In the genomic region with DNA sequence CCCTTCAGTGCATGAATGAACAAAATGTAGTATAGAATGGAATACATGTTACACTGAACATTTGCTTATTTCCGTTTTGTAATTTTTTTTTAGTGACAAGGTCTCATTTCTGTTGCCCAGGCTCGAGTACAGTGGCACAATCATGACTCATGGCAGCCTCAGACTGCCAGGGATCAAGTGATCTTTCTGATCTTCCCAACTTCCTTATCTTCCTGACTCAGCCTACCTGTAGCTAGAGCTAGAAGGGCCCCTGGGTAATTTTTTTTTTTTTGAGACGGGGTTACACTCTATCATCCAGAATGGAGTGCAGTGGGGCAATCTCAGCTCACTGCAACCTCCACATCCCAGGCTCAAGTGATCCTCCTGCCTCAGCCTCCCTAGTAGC, we compare ENCODE assay signal across 1 cellular context.
TF ChIP-seq lines count a peak whose summit lies in the region.

No MANE protein-coding gene starts in this region.

TF ChIP-seq in GM23338, 12 proteins besides CTCF, POLR2A, EP300 and RAD21 (continued from another document):
- TF ChIP-seq, protein P1, sequence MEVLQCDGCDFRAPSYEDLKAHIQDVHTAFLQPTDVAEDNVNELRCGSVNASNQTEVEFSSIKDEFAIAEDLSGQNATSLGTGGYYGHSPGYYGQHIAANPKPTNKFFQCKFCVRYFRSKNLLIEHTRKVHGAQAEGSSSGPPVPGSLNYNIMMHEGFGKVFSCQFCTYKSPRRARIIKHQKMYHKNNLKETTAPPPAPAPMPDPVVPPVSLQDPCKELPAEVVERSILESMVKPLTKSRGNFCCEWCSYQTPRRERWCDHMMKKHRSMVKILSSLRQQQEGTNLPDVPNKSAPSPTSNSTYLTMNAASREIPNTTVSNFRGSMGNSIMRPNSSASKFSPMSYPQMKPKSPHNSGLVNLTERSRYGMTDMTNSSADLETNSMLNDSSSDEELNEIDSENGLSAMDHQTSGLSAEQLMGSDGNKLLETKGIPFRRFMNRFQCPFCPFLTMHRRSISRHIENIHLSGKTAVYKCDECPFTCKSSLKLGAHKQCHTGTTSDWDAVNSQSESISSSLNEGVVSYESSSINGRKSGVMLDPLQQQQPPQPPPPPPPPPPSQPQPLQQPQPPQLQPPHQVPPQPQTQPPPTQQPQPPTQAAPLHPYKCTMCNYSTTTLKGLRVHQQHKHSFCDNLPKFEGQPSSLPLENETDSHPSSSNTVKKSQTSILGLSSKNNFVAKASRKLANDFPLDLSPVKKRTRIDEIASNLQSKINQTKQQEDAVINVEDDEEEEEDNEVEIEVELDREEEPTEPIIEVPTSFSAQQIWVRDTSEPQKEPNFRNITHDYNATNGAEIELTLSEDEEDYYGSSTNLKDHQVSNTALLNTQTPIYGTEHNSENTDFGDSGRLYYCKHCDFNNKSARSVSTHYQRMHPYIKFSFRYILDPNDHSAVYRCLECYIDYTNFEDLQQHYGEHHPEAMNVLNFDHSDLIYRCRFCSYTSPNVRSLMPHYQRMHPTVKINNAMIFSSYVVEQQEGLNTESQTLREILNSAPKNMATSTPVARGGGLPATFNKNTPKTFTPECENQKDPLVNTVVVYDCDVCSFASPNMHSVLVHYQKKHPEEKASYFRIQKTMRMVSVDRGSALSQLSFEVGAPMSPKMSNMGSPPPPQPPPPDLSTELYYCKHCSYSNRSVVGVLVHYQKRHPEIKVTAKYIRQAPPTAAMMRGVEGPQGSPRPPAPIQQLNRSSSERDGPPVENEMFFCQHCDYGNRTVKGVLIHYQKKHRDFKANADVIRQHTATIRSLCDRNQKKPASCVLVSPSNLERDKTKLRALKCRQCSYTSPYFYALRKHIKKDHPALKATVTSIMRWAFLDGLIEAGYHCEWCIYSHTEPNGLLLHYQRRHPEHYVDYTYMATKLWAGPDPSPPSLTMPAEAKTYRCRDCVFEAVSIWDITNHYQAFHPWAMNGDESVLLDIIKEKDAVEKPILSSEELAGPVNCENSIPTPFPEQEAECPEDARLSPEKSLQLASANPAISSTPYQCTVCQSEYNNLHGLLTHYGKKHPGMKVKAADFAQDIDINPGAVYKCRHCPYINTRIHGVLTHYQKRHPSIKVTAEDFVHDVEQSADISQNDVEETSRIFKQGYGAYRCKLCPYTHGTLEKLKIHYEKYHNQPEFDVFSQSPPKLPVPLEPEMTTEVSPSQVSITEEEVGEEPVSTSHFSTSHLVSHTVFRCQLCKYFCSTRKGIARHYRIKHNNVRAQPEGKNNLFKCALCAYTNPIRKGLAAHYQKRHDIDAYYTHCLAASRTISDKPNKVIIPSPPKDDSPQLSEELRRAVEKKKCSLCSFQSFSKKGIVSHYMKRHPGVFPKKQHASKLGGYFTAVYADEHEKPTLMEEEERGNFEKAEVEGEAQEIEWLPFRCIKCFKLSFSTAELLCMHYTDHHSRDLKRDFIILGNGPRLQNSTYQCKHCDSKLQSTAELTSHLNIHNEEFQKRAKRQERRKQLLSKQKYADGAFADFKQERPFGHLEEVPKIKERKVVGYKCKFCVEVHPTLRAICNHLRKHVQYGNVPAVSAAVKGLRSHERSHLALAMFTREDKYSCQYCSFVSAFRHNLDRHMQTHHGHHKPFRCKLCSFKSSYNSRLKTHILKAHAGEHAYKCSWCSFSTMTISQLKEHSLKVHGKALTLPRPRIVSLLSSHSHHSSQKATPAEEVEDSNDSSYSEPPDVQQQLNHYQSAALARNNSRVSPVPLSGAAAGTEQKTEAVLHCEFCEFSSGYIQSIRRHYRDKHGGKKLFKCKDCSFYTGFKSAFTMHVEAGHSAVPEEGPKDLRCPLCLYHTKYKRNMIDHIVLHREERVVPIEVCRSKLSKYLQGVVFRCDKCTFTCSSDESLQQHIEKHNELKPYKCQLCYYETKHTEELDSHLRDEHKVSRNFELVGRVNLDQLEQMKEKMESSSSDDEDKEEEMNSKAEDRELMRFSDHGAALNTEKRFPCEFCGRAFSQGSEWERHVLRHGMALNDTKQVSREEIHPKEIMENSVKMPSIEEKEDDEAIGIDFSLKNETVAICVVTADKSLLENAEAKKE (CRISPR knock-in tag; IDR thresholded peaks at IDR 0.05): no peak
- TF ChIP-seq, protein P2, sequence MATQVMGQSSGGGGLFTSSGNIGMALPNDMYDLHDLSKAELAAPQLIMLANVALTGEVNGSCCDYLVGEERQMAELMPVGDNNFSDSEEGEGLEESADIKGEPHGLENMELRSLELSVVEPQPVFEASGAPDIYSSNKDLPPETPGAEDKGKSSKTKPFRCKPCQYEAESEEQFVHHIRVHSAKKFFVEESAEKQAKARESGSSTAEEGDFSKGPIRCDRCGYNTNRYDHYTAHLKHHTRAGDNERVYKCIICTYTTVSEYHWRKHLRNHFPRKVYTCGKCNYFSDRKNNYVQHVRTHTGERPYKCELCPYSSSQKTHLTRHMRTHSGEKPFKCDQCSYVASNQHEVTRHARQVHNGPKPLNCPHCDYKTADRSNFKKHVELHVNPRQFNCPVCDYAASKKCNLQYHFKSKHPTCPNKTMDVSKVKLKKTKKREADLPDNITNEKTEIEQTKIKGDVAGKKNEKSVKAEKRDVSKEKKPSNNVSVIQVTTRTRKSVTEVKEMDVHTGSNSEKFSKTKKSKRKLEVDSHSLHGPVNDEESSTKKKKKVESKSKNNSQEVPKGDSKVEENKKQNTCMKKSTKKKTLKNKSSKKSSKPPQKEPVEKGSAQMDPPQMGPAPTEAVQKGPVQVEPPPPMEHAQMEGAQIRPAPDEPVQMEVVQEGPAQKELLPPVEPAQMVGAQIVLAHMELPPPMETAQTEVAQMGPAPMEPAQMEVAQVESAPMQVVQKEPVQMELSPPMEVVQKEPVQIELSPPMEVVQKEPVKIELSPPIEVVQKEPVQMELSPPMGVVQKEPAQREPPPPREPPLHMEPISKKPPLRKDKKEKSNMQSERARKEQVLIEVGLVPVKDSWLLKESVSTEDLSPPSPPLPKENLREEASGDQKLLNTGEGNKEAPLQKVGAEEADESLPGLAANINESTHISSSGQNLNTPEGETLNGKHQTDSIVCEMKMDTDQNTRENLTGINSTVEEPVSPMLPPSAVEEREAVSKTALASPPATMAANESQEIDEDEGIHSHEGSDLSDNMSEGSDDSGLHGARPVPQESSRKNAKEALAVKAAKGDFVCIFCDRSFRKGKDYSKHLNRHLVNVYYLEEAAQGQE (IDR thresholded peaks at IDR 0.05; ENCODE audit: unreplicated experiment): no peak
- TF ChIP-seq EZH2 (IDR thresholded peaks at IDR 0.05; ENCODE audit: low read depth, unreplicated experiment) (no peak), POLR2AphosphoS5 (IDR thresholded peaks at IDR 0.05; ENCODE audit: low read depth) (no peak), ZNF114 (CRISPR knock-in tag; IDR thresholded peaks at IDR 0.05) (no peak), ZNF331 (CRISPR knock-in tag; IDR thresholded peaks at IDR 0.05; ENCODE audit: low read depth) (no peak)
- TF ChIP-seq, protein P3, sequence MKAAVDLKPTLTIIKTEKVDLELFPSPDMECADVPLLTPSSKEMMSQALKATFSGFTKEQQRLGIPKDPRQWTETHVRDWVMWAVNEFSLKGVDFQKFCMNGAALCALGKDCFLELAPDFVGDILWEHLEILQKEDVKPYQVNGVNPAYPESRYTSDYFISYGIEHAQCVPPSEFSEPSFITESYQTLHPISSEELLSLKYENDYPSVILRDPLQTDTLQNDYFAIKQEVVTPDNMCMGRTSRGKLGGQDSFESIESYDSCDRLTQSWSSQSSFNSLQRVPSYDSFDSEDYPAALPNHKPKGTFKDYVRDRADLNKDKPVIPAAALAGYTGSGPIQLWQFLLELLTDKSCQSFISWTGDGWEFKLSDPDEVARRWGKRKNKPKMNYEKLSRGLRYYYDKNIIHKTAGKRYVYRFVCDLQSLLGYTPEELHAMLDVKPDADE (IDR thresholded peaks at IDR 0.05): no peak
